ENCODE assay signal across 1 cellular context in genomic region chr11:65487467-65488272, GRCh38.
A peak's percentile ranks its signal among the peaks of the same experiment; 100 is the strongest.
TF ChIP-seq lines count a peak whose summit lies in the region.

No MANE protein-coding gene starts in this region.

TF ChIP-seq in K562, 482 proteins besides CTCF, POLR2A, EP300 and RAD21 (continued from another document and continues in another):
- TF ChIP-seq NRF1 (conservative IDR thresholded peaks at IDR 0.05 in 1 of 2, IDR thresholded peaks at IDR 0.05 in 1 of 2) = peak; percentile 31 to 48; a peak in 3 of 4 replicates
- peak; percentile 96 for TF ChIP-seq CEBPB (tag; IDR thresholded peaks at IDR 0.05)
- TF ChIP-seq TOE1 (IDR thresholded peaks at IDR 0.05; ENCODE audit: borderline replicate concordance) = peak; percentile 97
- no peak for TF ChIP-seq TOE1 (CRISPR knock-in tag; IDR thresholded peaks at IDR 0.05; ENCODE audit: borderline replicate concordance, low read depth)
- TF ChIP-seq, protein P1, sequence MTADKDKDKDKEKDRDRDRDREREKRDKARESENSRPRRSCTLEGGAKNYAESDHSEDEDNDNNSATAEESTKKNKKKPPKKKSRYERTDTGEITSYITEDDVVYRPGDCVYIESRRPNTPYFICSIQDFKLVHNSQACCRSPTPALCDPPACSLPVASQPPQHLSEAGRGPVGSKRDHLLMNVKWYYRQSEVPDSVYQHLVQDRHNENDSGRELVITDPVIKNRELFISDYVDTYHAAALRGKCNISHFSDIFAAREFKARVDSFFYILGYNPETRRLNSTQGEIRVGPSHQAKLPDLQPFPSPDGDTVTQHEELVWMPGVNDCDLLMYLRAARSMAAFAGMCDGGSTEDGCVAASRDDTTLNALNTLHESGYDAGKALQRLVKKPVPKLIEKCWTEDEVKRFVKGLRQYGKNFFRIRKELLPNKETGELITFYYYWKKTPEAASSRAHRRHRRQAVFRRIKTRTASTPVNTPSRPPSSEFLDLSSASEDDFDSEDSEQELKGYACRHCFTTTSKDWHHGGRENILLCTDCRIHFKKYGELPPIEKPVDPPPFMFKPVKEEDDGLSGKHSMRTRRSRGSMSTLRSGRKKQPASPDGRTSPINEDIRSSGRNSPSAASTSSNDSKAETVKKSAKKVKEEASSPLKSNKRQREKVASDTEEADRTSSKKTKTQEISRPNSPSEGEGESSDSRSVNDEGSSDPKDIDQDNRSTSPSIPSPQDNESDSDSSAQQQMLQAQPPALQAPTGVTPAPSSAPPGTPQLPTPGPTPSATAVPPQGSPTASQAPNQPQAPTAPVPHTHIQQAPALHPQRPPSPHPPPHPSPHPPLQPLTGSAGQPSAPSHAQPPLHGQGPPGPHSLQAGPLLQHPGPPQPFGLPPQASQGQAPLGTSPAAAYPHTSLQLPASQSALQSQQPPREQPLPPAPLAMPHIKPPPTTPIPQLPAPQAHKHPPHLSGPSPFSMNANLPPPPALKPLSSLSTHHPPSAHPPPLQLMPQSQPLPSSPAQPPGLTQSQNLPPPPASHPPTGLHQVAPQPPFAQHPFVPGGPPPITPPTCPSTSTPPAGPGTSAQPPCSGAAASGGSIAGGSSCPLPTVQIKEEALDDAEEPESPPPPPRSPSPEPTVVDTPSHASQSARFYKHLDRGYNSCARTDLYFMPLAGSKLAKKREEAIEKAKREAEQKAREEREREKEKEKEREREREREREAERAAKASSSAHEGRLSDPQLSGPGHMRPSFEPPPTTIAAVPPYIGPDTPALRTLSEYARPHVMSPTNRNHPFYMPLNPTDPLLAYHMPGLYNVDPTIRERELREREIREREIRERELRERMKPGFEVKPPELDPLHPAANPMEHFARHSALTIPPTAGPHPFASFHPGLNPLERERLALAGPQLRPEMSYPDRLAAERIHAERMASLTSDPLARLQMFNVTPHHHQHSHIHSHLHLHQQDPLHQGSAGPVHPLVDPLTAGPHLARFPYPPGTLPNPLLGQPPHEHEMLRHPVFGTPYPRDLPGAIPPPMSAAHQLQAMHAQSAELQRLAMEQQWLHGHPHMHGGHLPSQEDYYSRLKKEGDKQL (CRISPR knock-in tag; IDR thresholded peaks at IDR 0.05; ENCODE audit: borderline replicate concordance) = peak; percentile 79; the same call in 1 of the 2 replicates
- TF ChIP-seq ATF1 (CRISPR knock-in tag; IDR thresholded peaks at IDR 0.05) = no peak
- TF ChIP-seq ATF1 (tag; IDR thresholded peaks at IDR 0.05) = peak; percentile 32; the same call in 1 of the 2 replicates
- 0 out of 2 replicates have a peak, but pooled peaks have one; percentile 7 for TF ChIP-seq KAT7 (CRISPR knock-in tag; IDR thresholded peaks at IDR 0.05; ENCODE audit: borderline replicate concordance)
- peak; percentile 31; the same call in 1 of the 2 replicates for TF ChIP-seq LEF1 (IDR thresholded peaks at IDR 0.05)
- peak; percentile 93 for TF ChIP-seq TFE3 (CRISPR knock-in tag; IDR thresholded peaks at IDR 0.05)
- TF ChIP-seq ZNF197 (CRISPR knock-in tag; IDR thresholded peaks at IDR 0.05; ENCODE audit: low read depth) = 0 out of 2 replicates have a peak, but pooled peaks have one; percentile 26
- peak; percentile 99 for TF ChIP-seq RREB1 (CRISPR knock-in tag; IDR thresholded peaks at IDR 0.05)
- TF ChIP-seq, protein P2, sequence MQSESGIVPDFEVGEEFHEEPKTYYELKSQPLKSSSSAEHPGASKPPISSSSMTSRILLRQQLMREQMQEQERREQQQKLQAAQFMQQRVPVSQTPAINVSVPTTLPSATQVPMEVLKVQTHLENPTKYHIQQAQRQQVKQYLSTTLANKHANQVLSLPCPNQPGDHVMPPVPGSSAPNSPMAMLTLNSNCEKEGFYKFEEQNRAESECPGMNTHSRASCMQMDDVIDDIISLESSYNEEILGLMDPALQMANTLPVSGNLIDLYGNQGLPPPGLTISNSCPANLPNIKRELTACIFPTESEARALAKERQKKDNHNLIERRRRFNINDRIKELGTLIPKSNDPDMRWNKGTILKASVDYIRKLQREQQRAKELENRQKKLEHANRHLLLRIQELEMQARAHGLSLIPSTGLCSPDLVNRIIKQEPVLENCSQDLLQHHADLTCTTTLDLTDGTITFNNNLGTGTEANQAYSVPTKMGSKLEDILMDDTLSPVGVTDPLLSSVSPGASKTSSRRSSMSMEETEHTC (IDR thresholded peaks at IDR 0.05) = no peak
- TF ChIP-seq RBM25 (IDR thresholded peaks at IDR 0.05; ENCODE audit: low read depth, low read length, severe bottlenecking) = peak; percentile 64
- TF ChIP-seq USF2 (CRISPR knock-in tag; IDR thresholded peaks at IDR 0.05) = peak; percentile 97
- TF ChIP-seq ID3 (CRISPR knock-in tag; IDR thresholded peaks at IDR 0.05) = no peak
- TF ChIP-seq ID3 (tag; IDR thresholded peaks at IDR 0.05) = 0 out of 2 replicates have a peak, but pooled peaks have one; percentile 13
- TF ChIP-seq FOS (IDR thresholded peaks at IDR 0.05; ENCODE audit: extremely low read depth, insufficient read length) = peak; percentile 62
- TF ChIP-seq, protein P3, sequence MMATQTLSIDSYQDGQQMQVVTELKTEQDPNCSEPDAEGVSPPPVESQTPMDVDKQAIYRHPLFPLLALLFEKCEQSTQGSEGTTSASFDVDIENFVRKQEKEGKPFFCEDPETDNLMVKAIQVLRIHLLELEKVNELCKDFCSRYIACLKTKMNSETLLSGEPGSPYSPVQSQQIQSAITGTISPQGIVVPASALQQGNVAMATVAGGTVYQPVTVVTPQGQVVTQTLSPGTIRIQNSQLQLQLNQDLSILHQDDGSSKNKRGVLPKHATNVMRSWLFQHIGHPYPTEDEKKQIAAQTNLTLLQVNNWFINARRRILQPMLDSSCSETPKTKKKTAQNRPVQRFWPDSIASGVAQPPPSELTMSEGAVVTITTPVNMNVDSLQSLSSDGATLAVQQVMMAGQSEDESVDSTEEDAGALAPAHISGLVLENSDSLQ (IDR thresholded peaks at IDR 0.05) = peak; percentile 39; the same call in 1 of the 2 replicates
- TF ChIP-seq ARID3A (IDR thresholded peaks at IDR 0.05; ENCODE audit: borderline replicate concordance, low read depth, low read length) = no peak
- peak; percentile 83; the same call in 1 of the 2 replicates for TF ChIP-seq JUN (IDR thresholded peaks at IDR 0.05; ENCODE audit: borderline replicate concordance, low read depth, low read length)
- no peak; the same call in 1 of the 2 replicates for TF ChIP-seq JUN (CRISPR knock-in tag; IDR thresholded peaks at IDR 0.05; ENCODE audit: borderline replicate concordance)
- TF ChIP-seq CEBPG (CRISPR knock-in tag; IDR thresholded peaks at IDR 0.05) = peak; percentile 99
- peak; percentile 94 to 97 for TF ChIP-seq CEBPG (tag; conservative IDR thresholded peaks at IDR 0.05 in 1 of 2, IDR thresholded peaks at IDR 0.05 in 1 of 2)
- TF ChIP-seq ZNF311 (CRISPR knock-in tag; IDR thresholded peaks at IDR 0.05) = no peak
- peak; percentile 70 to 86 for TF ChIP-seq FOXK2 (conservative IDR thresholded peaks at IDR 0.05 in 1 of 2, IDR thresholded peaks at IDR 0.05 in 1 of 2; ENCODE audit: low read depth in 2 of 2)
- 0 out of 2 replicates have a peak, but pooled peaks have one; percentile 16 for TF ChIP-seq TEAD4 (IDR thresholded peaks at IDR 0.05; ENCODE audit: low read length)
- no peak for TF ChIP-seq TEAD4 (CRISPR knock-in tag; IDR thresholded peaks at IDR 0.05; ENCODE audit: borderline replicate concordance)
- TF ChIP-seq NEUROD1 (IDR thresholded peaks at IDR 0.05; ENCODE audit: borderline replicate concordance, low read depth, low read length, partially characterized antibody) = peak; percentile 75
- TF ChIP-seq CBFA2T2 (conservative IDR thresholded peaks at IDR 0.05) = peak; percentile 64
- no peak for TF ChIP-seq POLR3A (IDR thresholded peaks at IDR 0.05; ENCODE audit: borderline replicate concordance, extremely low read depth, insufficient read depth, insufficient read length)
- no peak for TF ChIP-seq ZNF121 (CRISPR knock-in tag; conservative IDR thresholded peaks at IDR 0.05)
- TF ChIP-seq JUND (IDR thresholded peaks at IDR 0.05; ENCODE audit: borderline replicate concordance, low read depth, low read length) = peak; percentile 94
- TF ChIP-seq JUND (tag; IDR thresholded peaks at IDR 0.05; ENCODE audit: borderline replicate concordance, low read depth, low read length) = peak; percentile 75; the same call in 1 of the 3 replicates
- TF ChIP-seq, protein P4, sequence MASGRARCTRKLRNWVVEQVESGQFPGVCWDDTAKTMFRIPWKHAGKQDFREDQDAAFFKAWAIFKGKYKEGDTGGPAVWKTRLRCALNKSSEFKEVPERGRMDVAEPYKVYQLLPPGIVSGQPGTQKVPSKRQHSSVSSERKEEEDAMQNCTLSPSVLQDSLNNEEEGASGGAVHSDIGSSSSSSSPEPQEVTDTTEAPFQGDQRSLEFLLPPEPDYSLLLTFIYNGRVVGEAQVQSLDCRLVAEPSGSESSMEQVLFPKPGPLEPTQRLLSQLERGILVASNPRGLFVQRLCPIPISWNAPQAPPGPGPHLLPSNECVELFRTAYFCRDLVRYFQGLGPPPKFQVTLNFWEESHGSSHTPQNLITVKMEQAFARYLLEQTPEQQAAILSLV (tag; IDR thresholded peaks at IDR 0.05) = peak; percentile 79
- no peak for TF ChIP-seq ZFP1 (CRISPR knock-in tag; IDR thresholded peaks at IDR 0.05)
- TF ChIP-seq CTBP1 (IDR thresholded peaks at IDR 0.05; ENCODE audit: borderline replicate concordance) = peak; percentile 98
